Comparison of ENCODE assay signal across 17 cellular contexts in genomic region chr12:103273645-103274044, GRCh38.
A peak's percentile ranks its signal among the peaks of the same experiment; 100 is the strongest.
DNase-seq lines count a peak whose midpoint lies in the region; ATAC-seq, FAIRE-seq and TF ChIP-seq lines count a peak whose summit lies in the region.
"Had no signal": no experiment of that assay in that cellular context is flagged by ENCODE, and none has a peak within 500 bp of the region (broad histone marks: within the 10 kb centered on the region; RNA-seq: fewer than 3 reads in every experiment).

No MANE protein-coding gene starts in this region.

- H3K27me3 ChIP-seq in GM23338 (ENCODE audit: insufficient read depth) (no peaks in the 10 kb centered on the region), HepG2 (ENCODE audit: control insufficient read depth in 1 of 2, insufficient read depth in 2 of 2, low read length in 2 of 2) (no peaks in the 10 kb centered on the region)

- TF ChIP-seq RAD21 in HepG2 (CRISPR knock-in tag; IDR thresholded peaks at IDR 0.05): no peak

- no peaks in the 10 kb centered on the region for H3K9me2 ChIP-seq in GM23338 (ENCODE audit: insufficient read depth)

- no peaks in the 10 kb centered on the region for H3K27me3 Mint-ChIP-seq in GM23338 (ENCODE audit: insufficient read depth, low read depth, poor library complexity)
- H3K27me3 Mint-ChIP-seq: CD4-positive, alpha-beta T cell; stimulated activated naive CD8-positive, alpha-beta T cell treated with anti-CD3 and anti-CD28 coated beads, Interleukin-15, Interleukin-2, amounts not matched to agents 100 ng/mL and 50 ng/mL, for 24 hours had no signal

- ATAC-seq in GM23338 (no peak), HepG2 (no peak)
- ATAC-seq: PC-3 had no signal

- POLR2A ChIA-PET in HepG2 (lab: Yijun Ruan, JAX): no interaction called here

- TF ChIP-seq POLR2A in HepG2 (IDR thresholded peaks at IDR 0.05; ENCODE audit: insufficient read depth in 1 of 2, low read depth in 2 of 2, low read length in 2 of 2): no peak

- FAIRE-seq in HepG2 (lab: Jason Lieb, UNC): no peak

- TF ChIP-seq EP300 in HepG2 (IDR thresholded peaks at IDR 0.05; ENCODE audit: low read depth in 2 of 2, low read length in 2 of 2) (no peak), HepG2 (CRISPR knock-in tag; IDR thresholded peaks at IDR 0.05; ENCODE audit: borderline replicate concordance) (no peak)

- no peaks in the 10 kb centered on the region for H3K9me3 Mint-ChIP-seq in GM23338
- H3K9me3 Mint-ChIP-seq: CD4-positive, alpha-beta T cell; stimulated activated naive CD8-positive, alpha-beta T cell treated with anti-CD3 and anti-CD28 coated beads, Interleukin-15, Interleukin-2, amounts not matched to agents 100 ng/mL and 50 ng/mL, for 24 hours had no signal

- BruUV-seq in HepG2 (replicated peaks; lab: Mats Ljungman, UMichigan): no TSS peak

- H4K20me1 ChIP-seq in GM23338 (replicated peaks; ENCODE audit: insufficient read depth): no peaks in the 10 kb centered on the region
- H4K20me1 ChIP-seq in HepG2 (ENCODE audit: insufficient read depth, low read length): no peaks in the 10 kb centered on the region

- H3K4me3 ChIP-seq in GM23338: no peak overlapping the region
- H3K4me3 ChIP-seq in HepG2 (replicated peaks in 1 of 3; ENCODE audit: insufficient read depth in 1 of 3, low read depth in 2 of 3, low read length in 3 of 3): no peak overlapping the region
- H3K4me3 ChIP-seq: left ventricle myocardium inferior, SK-N-MC had no signal

- H2AFZ ChIP-seq in GM23338 (peak overlapping the region; percentile 47; the same call in 1 of the 2 replicates), HepG2 (ENCODE audit: low read length) (no peak overlapping the region)

- no peaks in the 10 kb centered on the region for H3K36me3 ChIP-seq in GM23338 (ENCODE audit: insufficient read depth)
- no peaks in the 10 kb centered on the region for H3K36me3 ChIP-seq in HepG2 (replicated peaks in 1 of 2; ENCODE audit: control insufficient read depth in 1 of 2, insufficient read depth in 2 of 2, low read length in 2 of 2)
- H3K36me3 ChIP-seq: left ventricle myocardium inferior had no signal

- H3K27ac ChIP-seq in GM23338 (ENCODE audit: low read depth) (no peak overlapping the region), HepG2 (ENCODE audit: extremely low read length, insufficient read depth, low read length) (no peak overlapping the region)
- H3K27ac ChIP-seq: left ventricle myocardium inferior, SK-N-MC had no signal

- in situ Hi-C loops in HepG2 (cut with HindIII; ENCODE audit: extremely low pct_ligation_motif_present, low pct_unique_long_range_greater_than_20kb): no loop called here

- H3K79me2 ChIP-seq in GM23338 (replicated peaks; ENCODE audit: insufficient read depth) (no peaks in the 10 kb centered on the region), HepG2 (ENCODE audit: insufficient read depth, low read length) (no peaks in the 10 kb centered on the region)

- H3K9ac ChIP-seq in HepG2 (ENCODE audit: insufficient read depth, low read depth, low read length): no peak overlapping the region

- H3K4me2 ChIP-seq in GM23338: no peak overlapping the region
- no peak overlapping the region for H3K4me2 ChIP-seq in HepG2 (ENCODE audit: low read depth, low read length)

- peak; percentile 33 for DNase-seq in NCI-H748 (lab: John Stamatoyannopoulos, UW; ENCODE audit: unreplicated experiment)
- no peak for DNase-seq in NCI-H748 treated with DMSO at 0.1 percent for 48 hours (lab: John Stamatoyannopoulos, UW)
- no peak for DNase-seq in GM23338 (ENCODE audit: low spot score)
- peak; percentile 13 for DNase-seq in NCI-H2227 treated with DMSO at 0.1 percent for 48 hours (lab: John Stamatoyannopoulos, UW)
- no peak for DNase-seq in HepG2 (ENCODE audit: low spot score)
- no peak for DNase-seq in activated CD4-positive, CD25-positive, alpha-beta regulatory T cell treated with anti-CD3 and anti-CD28 coated beads, Interleukin-2, amount 50 U/mL, for 72 hours
- DNase-seq in midbrain (lab: John Stamatoyannopoulos, UW): no peak
- DNase-seq in T-helper 1 cell: no peak
- DNase-seq: activated CD4-positive, alpha-beta T cell treated with anti-CD3 and anti-CD28 coated beads, Interleukin-2, amount 50 U/mL, for 48 hours; CD4-positive, alpha-beta T cell; effector CD8-positive, alpha-beta T cell; left ventricle myocardium inferior; NCI-H2081 treated with DMSO at 0.1 percent for 48 hours; posterior cingulate gyrus had no signal

- no peak overlapping the region for H3K4me3 Mint-ChIP-seq in GM23338
- H3K4me3 Mint-ChIP-seq: CD4-positive, alpha-beta T cell; stimulated activated naive CD8-positive, alpha-beta T cell treated with anti-CD3 and anti-CD28 coated beads, Interleukin-15, Interleukin-2, amounts not matched to agents 100 ng/mL and 50 ng/mL, for 24 hours had no signal

- H3K4me1 ChIP-seq in GM23338 (ENCODE audit: insufficient read depth): no peaks in the 10 kb centered on the region
- no peaks in the 10 kb centered on the region for H3K4me1 ChIP-seq in HepG2 (ENCODE audit: insufficient read depth, low read length)
- H3K4me1 ChIP-seq: left ventricle myocardium inferior had no signal

- no peaks in the 10 kb centered on the region for H3F3A ChIP-seq in GM23338 (replicated peaks; ENCODE audit: low read depth)

- H3K4me1 Mint-ChIP-seq in GM23338: no peaks in the 10 kb centered on the region; the same call in 2 of the 3 replicates

- H3K36me3 Mint-ChIP-seq in GM23338 (ENCODE audit: low read depth): no peaks in the 10 kb centered on the region

- WGBS in HepG2 (ENCODE audit: low lambda C conversion rate): 3% methylated on average over 3 of the region's 3 CpGs

- H3K27ac Mint-ChIP-seq in GM23338: no peak overlapping the region
- H3K27ac Mint-ChIP-seq: CD4-positive, alpha-beta T cell; stimulated activated naive CD8-positive, alpha-beta T cell treated with anti-CD3 and anti-CD28 coated beads, Interleukin-15, Interleukin-2, amounts not matched to agents 100 ng/mL and 50 ng/mL, for 24 hours had no signal

- intact Hi-C loops in HepG2 (cut with micrococcal nuclease; ENCODE audit: unreplicated experiment): no loop called here

- TF ChIP-seq CTCF in GM23338 (conservative IDR thresholded peaks at IDR 0.05; ENCODE audit: low read depth in 2 of 2): no peak
- no peak for TF ChIP-seq CTCF in HepG2 (CRISPR knock-in tag; IDR thresholded peaks at IDR 0.05)

- H3K9me3 ChIP-seq in HepG2 (ENCODE audit: low read length): no peaks in the 10 kb centered on the region
- H3K9me3 ChIP-seq: left ventricle myocardium inferior had no signal

- CTCF ChIA-PET in HepG2 (lab: Yijun Ruan, JAX; ENCODE audit: low intra/inter-chr PET ratio, low total read pairs): no interaction called here

TF ChIP-seq in GM23338, 12 proteins besides CTCF, POLR2A, EP300 and RAD21 (continues in another document):
- no peak for TF ChIP-seq EZH2 (IDR thresholded peaks at IDR 0.05; ENCODE audit: low read depth, unreplicated experiment)
- TF ChIP-seq CREB1 (CRISPR knock-in tag; IDR thresholded peaks at IDR 0.05; ENCODE audit: low read depth): no peak
- TF ChIP-seq JUNB (IDR thresholded peaks at IDR 0.05; ENCODE audit: unreplicated experiment): no peak
- TF ChIP-seq POLR2AphosphoS5 (IDR thresholded peaks at IDR 0.05; ENCODE audit: low read depth): no peak
- no peak for TF ChIP-seq NANOG (IDR thresholded peaks at IDR 0.05; ENCODE audit: borderline replicate concordance)

TF ChIP-seq in HepG2, 621 proteins besides CTCF, POLR2A, EP300 and RAD21:
- TF ChIP-seq MAFF (IDR thresholded peaks at IDR 0.05; ENCODE audit: low read depth, low read length): peak; percentile 53; the same call in 1 of the 2 replicates
- no peak for TF ChIP-seq ZSCAN31 (CRISPR knock-in tag; IDR thresholded peaks at IDR 0.05; ENCODE audit: low read depth)
- peak in 1 of 2 experiments; percentile 60; a peak in 2 of 4 replicates for TF ChIP-seq MAFK (conservative IDR thresholded peaks at IDR 0.05 in 1 of 2, IDR thresholded peaks at IDR 0.05 in 1 of 2; ENCODE audit: low read length in 2 of 2)
TF ChIP-seq in HepG2: peak in this region for 2.

Comparison
In these comparisons a context has a peak if more than half of its experiments do, and no peak if none do; other contexts are left out.
1. DNase-seq: peak in NCI-H748 (single experiment) and NCI-H2227 treated with DMSO at 0.1 percent for 48 hours (single experiment); none in NCI-H748 treated with DMSO at 0.1 percent for 48 hours (single experiment), GM23338 (single experiment), HepG2 (single experiment), activated CD4-positive, CD25-positive, alpha-beta regulatory T cell treated with anti-CD3 and anti-CD28 coated beads, Interleukin-2, amount 50 U/mL, for 72 hours (single experiment), midbrain (single experiment) and T-helper 1 cell (0 of 5).